In genomic region chr1:183816110-183816509, GRCh38 we compare ENCODE assay signal across 26 cellular contexts. TPM values are rescaled to one million over a fixed set of nuclear protein-coding genes. Genes with fewer than 3 reads are reported as not detected.
DNase-seq lines count a peak whose midpoint lies in the region; ATAC-seq, FAIRE-seq and TF ChIP-seq lines count a peak whose summit lies in the region.
"Had no signal": no experiment of that assay in that cellular context is flagged by ENCODE, and none has a peak within 500 bp of the region (broad histone marks: within the 10 kb centered on the region; RNA-seq: fewer than 3 reads in every experiment).

No MANE protein-coding gene starts in this region.

- H3K4me3 Mint-ChIP-seq in dendritic cell treated with granulocyte-macrophage colony-stimulating factor and Interleukin-4, amounts not matched to agents 40 ng/mL and 50 ng/mL, for 4 days, result peak overlapping the region; percentile 13
- H3K4me3 Mint-ChIP-seq: CD14-positive monocyte; CD8-positive, alpha-beta memory T cell; HFFc6; T-cell had no signal

- H3K27ac ChIP-seq in A549 (no peak overlapping the region), lower lobe of right lung (peak overlapping the region; percentile 43)
- H3K27ac ChIP-seq in BLaER1 treated with 17β-estradiol and CSF1 and Interleukin-3, amounts not matched to agents 10 nM and 100 nM, result peak overlapping the region in 3 of 11 experiments; percentile 2 to 52 (median 31); a peak in 3 of 22 replicates
- H3K27ac ChIP-seq: GM23248, SJSA1 had no signal

- H3K4me3 ChIP-seq in A549, result no peak overlapping the region
- peak overlapping the region in 4 of 10 experiments; percentile 47 to 76 (median 64); a peak in 6 of 20 replicates for H3K4me3 ChIP-seq in BLaER1 treated with 17β-estradiol and CSF1 and Interleukin-3, amounts not matched to agents 10 nM and 100 nM
- no peak overlapping the region for H3K4me3 ChIP-seq in lower lobe of right lung
- H3K4me3 ChIP-seq: GM23248, HAP-1, SJSA1 had no signal

- intact Hi-C loops in dendritic cell treated with granulocyte-macrophage colony-stimulating factor and Interleukin-4, amounts not matched to agents 40 ng/mL and 50 ng/mL, for 4 days (cut with micrococcal nuclease), result no loop called here
- intact Hi-C loops in lower lobe of right lung (cut with DNase I), result no loop called here

- no peak for TF ChIP-seq EP300 in A549 (IDR thresholded peaks at IDR 0.05)

- H3K36me3 ChIP-seq in BLaER1 treated with 17β-estradiol and CSF1 and Interleukin-3, amounts not matched to agents 10 nM and 100 nM, result peaks cover 15 to 100% (median 39%) of the 10 kb centered on the region in 11 experiments; a peak in 21 of 22 replicates
- H3K36me3 ChIP-seq in lower lobe of right lung, result no peaks in the 10 kb centered on the region
- H3K36me3 ChIP-seq: HAP-1, SJSA1 had no signal

- H3K9ac ChIP-seq in BLaER1 treated with 17β-estradiol and CSF1 and Interleukin-3, amounts not matched to agents 10 nM and 100 nM, result peak overlapping the region in 5 of 11 experiments; percentile 28 to 96 (median 64); a peak in 7 of 22 replicates
- H3K9ac ChIP-seq: GM23248 had no signal

- H3K9me3 ChIP-seq in A549 (no peaks in the 10 kb centered on the region), lower lobe of right lung (no peaks in the 10 kb centered on the region)
- H3K9me3 ChIP-seq in BLaER1 treated with 17β-estradiol and CSF1 and Interleukin-3, amounts not matched to agents 10 nM and 100 nM (replicated peaks in 1 of 11), result no peaks in the 10 kb centered on the region
- H3K9me3 ChIP-seq: HAP-1, SJSA1 had no signal

- TF ChIP-seq POLR2A in A549 (IDR thresholded peaks at IDR 0.05; ENCODE audit: low read length), result no peak
- TF ChIP-seq POLR2A in H54 (IDR thresholded peaks at IDR 0.05; ENCODE audit: low read depth, low read length), result no peak

- no peaks in the 10 kb centered on the region for H3K27me3 Mint-ChIP-seq in dendritic cell treated with granulocyte-macrophage colony-stimulating factor and Interleukin-4, amounts not matched to agents 40 ng/mL and 50 ng/mL, for 4 days
- H3K27me3 Mint-ChIP-seq: T-cell had no signal

- ATAC-seq in A549, result no peak
- no peak for ATAC-seq in lower lobe of right lung
- no peak for ATAC-seq in GM19463 (IDR thresholded peaks at IDR 0.05; ENCODE audit: unreplicated experiment)
- ATAC-seq in HG02884 (IDR thresholded peaks at IDR 0.05; ENCODE audit: unreplicated experiment), result no peak
- ATAC-seq: T-cell had no signal

- H3K4me1 ChIP-seq in A549 (peaks cover 13% of the 10 kb centered on the region; the same call in 2 of the 3 replicates), lower lobe of right lung (peaks cover 68% of the 10 kb centered on the region)
- peaks cover 82 to 100% (median 92%) of the 10 kb centered on the region in 10 experiments for H3K4me1 ChIP-seq in BLaER1 treated with 17β-estradiol and CSF1 and Interleukin-3, amounts not matched to agents 10 nM and 100 nM
- H3K4me1 ChIP-seq: HAP-1 had no signal

- CTCF ChIA-PET in A549 (lab: Yijun Ruan, JAX), result interaction anchor here (0.6 to 0.7 kb wide), 2 partner anchors 34 to 208 kb away, joined by 3 read pairs; no protein-coding TSS in a partner anchor

- DNase-seq in A549 (ENCODE audit: low read depth in 1 of 2, low spot score in 1 of 2) (no peak), lower lobe of right lung (no peak), H54 (ENCODE audit: insufficient read length, low spot score) (no peak), NCI-H146 treated with DMSO at 0.1 percent for 48 hours (lab: John Stamatoyannopoulos, UW; ENCODE audit: unreplicated experiment) (no peak)
- DNase-seq: CD8-positive, alpha-beta memory T cell; DMS153; DND-41; GM23248; HFFc6; Kasumi-1; MV-4-11; NCI-H1105; NCI-H1436 treated with DMSO at 0.1 percent for 48 hours; NCI-H2029; NCI-H526 treated with DMSO at 0.1 percent for 48 hours; Right ventricle myocardium superior; T-cell had no signal

- H4K20me1 ChIP-seq in BLaER1 treated with 17β-estradiol and CSF1 and Interleukin-3, amounts not matched to agents 10 nM and 100 nM, result peaks cover 5 to 100% (median 47%) of the 10 kb centered on the region in 11 experiments; a peak in 17 of 22 replicates

- no peak for FAIRE-seq in A549 (lab: Jason Lieb, UNC)
- FAIRE-seq in H54 (lab: Jason Lieb, UNC), result no peak
- FAIRE-seq: A204.1, GM18507 had no signal

- no peak overlapping the region for H3K27ac Mint-ChIP-seq in dendritic cell treated with granulocyte-macrophage colony-stimulating factor and Interleukin-4, amounts not matched to agents 40 ng/mL and 50 ng/mL, for 4 days
- H3K27ac Mint-ChIP-seq: CD14-positive monocyte, HFFc6, T-cell had no signal

- TF ChIP-seq CTCF in A549 (IDR thresholded peaks at IDR 0.05) (no peak), lower lobe of right lung (IDR thresholded peaks at IDR 0.05) (no peak)

- H3K36me3 Mint-ChIP-seq in dendritic cell treated with granulocyte-macrophage colony-stimulating factor and Interleukin-4, amounts not matched to agents 40 ng/mL and 50 ng/mL, for 4 days (ENCODE audit: low read depth), result peaks cover 96% of the 10 kb centered on the region
- H3K36me3 Mint-ChIP-seq: CD8-positive, alpha-beta memory T cell; T-cell had no signal

- 73% methylated on average over 3 of the region's 3 CpGs for whole genome bisulfite sequencing in A549 (ENCODE audit: missing lambda C conversion rate)

- H3K4me1 Mint-ChIP-seq in dendritic cell treated with granulocyte-macrophage colony-stimulating factor and Interleukin-4, amounts not matched to agents 40 ng/mL and 50 ng/mL, for 4 days (ENCODE audit: low read depth), result peaks cover 67% of the 10 kb centered on the region
- H3K4me1 Mint-ChIP-seq: CD8-positive, alpha-beta memory T cell; T-cell had no signal

- TF ChIP-seq RAD21 in A549 (conservative IDR thresholded peaks at IDR 0.05 in 1 of 2, IDR thresholded peaks at IDR 0.05 in 1 of 2), result no peak

- no peaks in the 10 kb centered on the region for H3K9me3 Mint-ChIP-seq in dendritic cell treated with granulocyte-macrophage colony-stimulating factor and Interleukin-4, amounts not matched to agents 40 ng/mL and 50 ng/mL, for 4 days
- H3K9me3 Mint-ChIP-seq: CD8-positive, alpha-beta memory T cell; HFFc6; T-cell had no signal

- no peaks in the 10 kb centered on the region for H3K27me3 ChIP-seq in BLaER1 treated with 17β-estradiol and CSF1 and Interleukin-3, amounts not matched to agents 10 nM and 100 nM
- H3K27me3 ChIP-seq in lower lobe of right lung (ENCODE audit: low read depth), result no peaks in the 10 kb centered on the region
- H3K27me3 ChIP-seq: SJSA1 had no signal

- no peak overlapping the region for H3K4me2 ChIP-seq in A549
- peak overlapping the region; percentile 82 to 94 (median 89) for H3K4me2 ChIP-seq in BLaER1 treated with 17β-estradiol and CSF1 and Interleukin-3, amounts not matched to agents 10 nM and 100 nM

- POLR2A ChIA-PET in A549 (lab: Yijun Ruan, JAX), result no interaction called here

TF ChIP-seq in A549, 52 proteins besides CTCF, POLR2A, EP300 and RAD21:
- no peak for TF ChIP-seq POLR2AphosphoS2 (conservative IDR thresholded peaks at IDR 0.05; ENCODE audit: low read length)
- TF ChIP-seq GATA3 (IDR thresholded peaks at IDR 0.05; ENCODE audit: borderline replicate concordance), result no peak
- TF ChIP-seq MAFK (IDR thresholded peaks at IDR 0.05; ENCODE audit: partially characterized antibody), result peak; percentile 86
- no peak for TF ChIP-seq NR3C1 (IDR thresholded peaks at IDR 0.05)
- no peak for TF ChIP-seq RNF2 (IDR thresholded peaks at IDR 0.05; ENCODE audit: borderline replicate concordance, low read depth)
- TF ChIP-seq, protein P1, sequence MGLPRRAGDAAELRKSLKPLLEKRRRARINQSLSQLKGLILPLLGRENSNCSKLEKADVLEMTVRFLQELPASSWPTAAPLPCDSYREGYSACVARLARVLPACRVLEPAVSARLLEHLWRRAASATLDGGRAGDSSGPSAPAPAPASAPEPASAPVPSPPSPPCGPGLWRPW (IDR thresholded peaks at IDR 0.05), result no peak
- TF ChIP-seq, protein P2, sequence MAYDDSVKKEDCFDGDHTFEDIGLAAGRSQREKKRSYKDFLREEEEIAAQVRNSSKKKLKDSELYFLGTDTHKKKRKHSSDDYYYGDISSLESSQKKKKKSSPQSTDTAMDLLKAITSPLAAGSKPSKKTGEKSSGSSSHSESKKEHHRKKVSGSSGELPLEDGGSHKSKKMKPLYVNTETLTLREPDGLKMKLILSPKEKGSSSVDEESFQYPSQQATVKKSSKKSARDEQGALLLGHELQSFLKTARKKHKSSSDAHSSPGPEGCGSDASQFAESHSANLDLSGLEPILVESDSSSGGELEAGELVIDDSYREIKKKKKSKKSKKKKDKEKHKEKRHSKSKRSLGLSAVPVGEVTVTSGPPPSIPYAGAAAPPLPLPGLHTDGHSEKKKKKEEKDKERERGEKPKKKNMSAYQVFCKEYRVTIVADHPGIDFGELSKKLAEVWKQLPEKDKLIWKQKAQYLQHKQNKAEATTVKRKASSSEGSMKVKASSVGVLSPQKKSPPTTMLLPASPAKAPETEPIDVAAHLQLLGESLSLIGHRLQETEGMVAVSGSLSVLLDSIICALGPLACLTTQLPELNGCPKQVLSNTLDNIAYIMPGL (CRISPR knock-in tag; IDR thresholded peaks at IDR 0.05; ENCODE audit: borderline replicate concordance), result no peak
- no peak for TF ChIP-seq TFCP2L1 (CRISPR knock-in tag; IDR thresholded peaks at IDR 0.05)

RNA-seq across cellular contexts. Expression of gene RGL1, which starts 11.2 kb away (rescaled TPM):
- polyA plus RNA-seq in A549 (2011; rRNA removed) (3.8 and 4.5 TPM in 2 replicates), A549 (2017; fragmentation: RNase III; extraction: RNeasy Plus Mini Kit Qiagen cat#74134 plus additional on column Dnase treatment) (0.98 to 1.5 TPM (median 1.0 TPM) in 3 replicates)
- 0.78 and 1.0 TPM in 2 replicates for polyA plus RNA-seq in A549 (2012; cell fraction: cytosol; rRNA removed)
- polyA plus RNA-seq in A549 (2012; cell fraction: nucleus; rRNA removed), result 0.62 and 0.82 TPM in 2 replicates
- polyA minus RNA-seq in A549 (2011; rRNA and poly(A)+ RNA removed), result 3.5 and 4.1 TPM in 2 replicates
- total RNA-seq in lower lobe of right lung, result 37.6 TPM
